8 cellular contexts compared by ENCODE assay signal in the genomic region with DNA sequence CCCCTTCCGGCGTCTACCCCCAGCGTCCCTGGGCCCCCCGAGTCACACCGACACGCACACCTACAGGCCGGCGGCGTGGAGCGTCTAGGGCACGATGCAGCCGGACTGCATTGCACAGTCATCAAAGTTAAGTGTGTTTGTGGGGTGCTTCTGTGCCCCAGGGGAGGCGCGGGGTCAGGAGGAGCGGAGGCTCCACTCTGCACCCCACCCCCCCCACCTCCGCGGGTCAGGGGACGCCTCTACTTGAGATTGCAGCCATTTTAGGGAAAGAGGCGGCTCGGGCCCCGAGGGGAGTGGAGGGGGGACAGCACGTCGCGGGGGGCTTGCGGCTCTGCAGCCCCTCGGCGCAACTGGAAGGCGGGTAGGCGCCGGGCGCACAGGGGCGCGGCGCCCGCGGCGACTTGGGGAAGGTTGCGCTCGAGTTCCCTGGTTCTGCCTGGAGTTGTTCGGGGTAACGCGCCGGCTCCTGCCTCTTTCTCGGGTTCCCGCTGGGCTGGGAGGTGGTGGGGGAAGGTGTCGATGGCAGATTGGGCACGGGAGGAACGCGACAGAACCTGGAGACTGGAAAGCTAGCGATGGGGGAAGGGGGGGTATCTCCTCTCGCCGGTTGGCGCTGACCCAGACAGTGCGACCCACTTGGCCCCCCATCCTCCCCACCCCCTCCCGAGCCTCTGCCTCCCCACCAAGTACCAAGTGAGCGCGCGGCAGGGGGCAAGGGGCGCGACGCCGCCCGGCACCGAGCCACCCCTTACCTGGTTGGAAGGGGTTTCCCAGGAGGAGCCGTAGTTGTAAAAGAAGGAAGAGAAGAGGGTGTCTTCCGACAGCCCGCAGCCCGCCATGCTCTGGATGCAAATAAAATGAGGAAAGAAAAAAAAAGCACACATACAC.
DNase-seq lines count a peak whose midpoint lies in the region; ATAC-seq, FAIRE-seq and TF ChIP-seq lines count a peak whose summit lies in the region.

No MANE protein-coding gene starts in this region.

- H3K4me3 Mint-ChIP-seq in activated CD8-positive, alpha-beta T cell treated with anti-CD3 and anti-CD28 coated beads for 36 hours, result peak overlapping the region; percentile 77

- no peak for DNase-seq in Right ventricle myocardium inferior (ENCODE audit: missing footprints)
- DNase-seq in cardiac septum (ENCODE audit: low spot score), result no peak
- DNase-seq in activated CD8-positive, alpha-beta T cell treated with anti-CD3 and anti-CD28 coated beads for 36 hours, result peak; percentile 42
- peak; percentile 6 to 47 for DNase-seq in foreskin fibroblast
- DNase-seq in pancreas, result peak in 5 of 6 donors; percentile 6 to 80 (median 26)
- DNase-seq in NCI-H2227 treated with DMSO at 0.1 percent for 48 hours (lab: John Stamatoyannopoulos, UW), result no peak
- DNase-seq in NCI-H1092 (lab: John Stamatoyannopoulos, UW), result no peak
- DNase-seq in NCI-H2107 treated with DMSO at 0.1 percent for 48 hours (lab: John Stamatoyannopoulos, UW; ENCODE audit: unreplicated experiment), result no peak

- peaks cover 0 to 7% (median 6%) of the 10 kb centered on the region in 3 donors for H3K4me1 ChIP-seq in pancreas

- H3K27me3 ChIP-seq in pancreas, result peaks cover 0 to 7% (median 2%) of the 10 kb centered on the region in 4 donors

- H3K27me3 Mint-ChIP-seq in activated CD8-positive, alpha-beta T cell treated with anti-CD3 and anti-CD28 coated beads for 36 hours, result peaks cover 64% of the 10 kb centered on the region

- no peak for FAIRE-seq in pancreas (lab: Jason Lieb, UNC)

- ATAC-seq in Right ventricle myocardium inferior, result peak; percentile 10
- peak; percentile 22 for ATAC-seq in activated CD8-positive, alpha-beta T cell treated with anti-CD3 and anti-CD28 coated beads for 36 hours
- ATAC-seq in pancreas, result peak in 2 of 4 donors; percentile 8 to 12

- peaks cover 28% of the 10 kb centered on the region for H3K4me1 Mint-ChIP-seq in activated CD8-positive, alpha-beta T cell treated with anti-CD3 and anti-CD28 coated beads for 36 hours (ENCODE audit: low read depth)

- POLR2A ChIA-PET in activated CD8-positive, alpha-beta T cell treated with anti-CD3 and anti-CD28 coated beads for 36 hours (lab: Charles Lee), result interaction anchor here (0.7 kb wide), 2 partner anchors 145 to 1711 kb away, joined by 3 read pairs; no protein-coding TSS in a partner anchor

- CTCF ChIA-PET in activated CD8-positive, alpha-beta T cell treated with anti-CD3 and anti-CD28 coated beads for 36 hours (lab: Charles Lee), result interaction anchor here (0.7 to 1.7 kb wide), 3 partner anchors 16 to 216 kb away, joined by 3 to 4 read pairs (median 4); no protein-coding TSS in a partner anchor

- no peaks in the 10 kb centered on the region for H3K9me3 ChIP-seq in pancreas

- H3K36me3 Mint-ChIP-seq in activated CD8-positive, alpha-beta T cell treated with anti-CD3 and anti-CD28 coated beads for 36 hours (ENCODE audit: low read depth), result no peaks in the 10 kb centered on the region

- H3K36me3 ChIP-seq in pancreas, result no peaks in the 10 kb centered on the region

- H3K27ac Mint-ChIP-seq in activated CD8-positive, alpha-beta T cell treated with anti-CD3 and anti-CD28 coated beads for 36 hours, result no peak overlapping the region

- H3K4me3 ChIP-seq in foreskin fibroblast (ENCODE audit: low read depth in 1 of 2, low read length in 2 of 2) (peak overlapping the region; percentile 64 to 66), pancreas (peak overlapping the region; percentile 35 to 57 (median 40))

- 1 to 2% methylated on average over 64 to 68 of the region's 68 CpGs for WGBS in pancreas, 2 donors

- no peak overlapping the region for H3K27ac ChIP-seq in pancreas

- intact Hi-C loops in Right ventricle myocardium inferior (cut with DNase I) (loop anchor here (10.0 kb wide), 1 partner anchor 323 kb away; a partner anchor contains a TSS), cardiac septum (cut with DNase I) (loop anchor here (2.0 to 5.0 kb wide), 4 partner anchors 111 to 840 kb away; a partner anchor contains a TSS), pancreas (cut with DNase I) (no loop called here)
- intact Hi-C loops in activated CD8-positive, alpha-beta T cell treated with anti-CD3 and anti-CD28 coated beads for 36 hours (cut with micrococcal nuclease), result no loop called here

- no peak for TF ChIP-seq CTCF in activated CD8-positive, alpha-beta T cell treated with anti-CD3 and anti-CD28 coated beads for 36 hours (IDR thresholded peaks at IDR 0.05)
- TF ChIP-seq CTCF in foreskin fibroblast (IDR thresholded peaks at IDR 0.05; ENCODE audit: low read depth, low read length) (no peak), pancreas (IDR thresholded peaks at IDR 0.05) (no peak)

- H3K9me3 Mint-ChIP-seq in activated CD8-positive, alpha-beta T cell treated with anti-CD3 and anti-CD28 coated beads for 36 hours, result no peaks in the 10 kb centered on the region

Comparison
In these comparisons a context has a peak if more than half of its experiments do, and no peak if none do; other contexts are left out.
1. DNase-seq: peak in activated CD8-positive, alpha-beta T cell treated with anti-CD3 and anti-CD28 coated beads for 36 hours (single experiment), foreskin fibroblast (2 of 2) and pancreas (5 of 6); none in Right ventricle myocardium inferior (single experiment), cardiac septum (single experiment), NCI-H2227 treated with DMSO at 0.1 percent for 48 hours (single experiment), NCI-H1092 (single experiment) and NCI-H2107 treated with DMSO at 0.1 percent for 48 hours (single experiment).
2. intact Hi-C loops: an anchor here in Right ventricle myocardium inferior (10.0 kb wide) and cardiac septum (2.0 to 5.0 kb wide); none called in activated CD8-positive, alpha-beta T cell treated with anti-CD3 and anti-CD28 coated beads for 36 hours and pancreas.